In genomic region chr1:181789395-181789794, GRCh38 we compare ENCODE assay signal across 20 cellular contexts.
"Had no signal": no experiment of that assay in that cellular context is flagged by ENCODE, and none has a peak within 500 bp of the region (broad histone marks: within the 10 kb centered on the region; RNA-seq: fewer than 3 reads in every experiment).

No MANE protein-coding gene starts in this region.

- H3K27me3 ChIP-seq: ascending aorta, left lung, neural progenitor cell, sigmoid colon, upper lobe of right lung had no signal

- H3K9me3 ChIP-seq: ascending aorta, left lung, mucosa of descending colon, psoas muscle, sigmoid colon, spleen, thoracic aorta, upper lobe of right lung had no signal

- H3K27me3 Mint-ChIP-seq: memory B cell had no signal

- H3K4me3 Mint-ChIP-seq: activated CD4-positive, alpha-beta T cell treated with anti-CD3 and anti-CD28 coated beads for 36 hours; activated naive CD4-positive, alpha-beta T cell treated with anti-CD3 and anti-CD28 coated beads, Interleukin-2, amount 50 U/mL, for 24 hours; memory B cell; naive B cell; neural progenitor cell; stimulated activated naive B cell treated with anti-CD40 and anti-IgM and Interleukin-4, amounts not matched to agents 10 μg/mL and 1 μg/mL and 100 μg/mL, for 72 hours had no signal

- H3K27ac Mint-ChIP-seq: activated CD4-positive, alpha-beta T cell treated with anti-CD3 and anti-CD28 coated beads for 36 hours; activated naive CD4-positive, alpha-beta T cell treated with anti-CD3 and anti-CD28 coated beads, Interleukin-2, amount 50 U/mL, for 24 hours; memory B cell; naive B cell; neural progenitor cell; stimulated activated naive B cell treated with anti-CD40 and anti-IgM and Interleukin-4, amounts not matched to agents 10 μg/mL and 1 μg/mL and 100 μg/mL, for 72 hours had no signal

- H3K9me3 Mint-ChIP-seq: activated naive CD4-positive, alpha-beta T cell treated with anti-CD3 and anti-CD28 coated beads, Interleukin-2, amount 50 U/mL, for 24 hours; memory B cell had no signal

- H3K27ac ChIP-seq: ascending aorta, foreskin keratinocyte, left lung, neural progenitor cell, psoas muscle, sigmoid colon, spleen, thoracic aorta, upper lobe of right lung, WERI-Rb-1 had no signal

- H3K4me3 ChIP-seq: ascending aorta, left lung, mucosa of descending colon, neural progenitor cell, psoas muscle, sigmoid colon, spleen, thoracic aorta, upper lobe of right lung had no signal

- H3K4me1 ChIP-seq: ascending aorta, foreskin keratinocyte, left lung, neural progenitor cell, psoas muscle, sigmoid colon, spleen, upper lobe of right lung had no signal

- H3K36me3 Mint-ChIP-seq: activated naive CD4-positive, alpha-beta T cell treated with anti-CD3 and anti-CD28 coated beads, Interleukin-2, amount 50 U/mL, for 24 hours; memory B cell; naive B cell; neural progenitor cell; stimulated activated naive B cell treated with anti-CD40 and anti-IgM and Interleukin-4, amounts not matched to agents 10 μg/mL and 1 μg/mL and 100 μg/mL, for 72 hours had no signal

- DNase-seq: activated CD4-positive, alpha-beta T cell treated with anti-CD3 and anti-CD28 coated beads for 36 hours; activated CD4-positive, alpha-beta T cell treated with anti-CD3 and anti-CD28 coated beads, Interleukin-2, amount 50 U/mL, for 48 hours; activated gamma-delta T cell; dermis blood vessel endothelial cell; effector memory CD4-positive, alpha-beta T cell; foreskin keratinocyte; left lung; mucosa of descending colon; naive B cell; psoas muscle; sigmoid colon; spleen; stimulated activated naive B cell treated with anti-CD40 and anti-IgM and Interleukin-4, amounts not matched to agents 10 μg/mL and 1 μg/mL and 100 μg/mL, for 72 hours; upper lobe of right lung; WERI-Rb-1 had no signal

- H3K36me3 ChIP-seq: ascending aorta, left lung, neural progenitor cell, sigmoid colon, spleen, thoracic aorta, upper lobe of right lung, WERI-Rb-1 had no signal

- H3K4me1 Mint-ChIP-seq: activated CD4-positive, alpha-beta T cell treated with anti-CD3 and anti-CD28 coated beads for 36 hours; activated naive CD4-positive, alpha-beta T cell treated with anti-CD3 and anti-CD28 coated beads, Interleukin-2, amount 50 U/mL, for 24 hours; memory B cell; naive B cell; stimulated activated naive B cell treated with anti-CD40 and anti-IgM and Interleukin-4, amounts not matched to agents 10 μg/mL and 1 μg/mL and 100 μg/mL, for 72 hours had no signal

- ATAC-seq: activated CD4-positive, alpha-beta T cell treated with anti-CD3 and anti-CD28 coated beads for 36 hours; foreskin keratinocyte; left lung; mucosa of descending colon; stimulated activated naive B cell treated with anti-CD40 and anti-IgM and Interleukin-4, amounts not matched to agents 10 μg/mL and 1 μg/mL and 100 μg/mL, for 72 hours; upper lobe of right lung had no signal
